Comparison of ENCODE assay signal across 26 cellular contexts in genomic region chr2:136395590-136395989, GRCh38.
"Had no signal": no experiment of that assay in that cellular context is flagged by ENCODE, and none has a peak within 500 bp of the region (broad histone marks: within the 10 kb centered on the region; RNA-seq: fewer than 3 reads in every experiment).

No MANE protein-coding gene starts in this region.

- H3K36me3 ChIP-seq: adrenal gland, ascending aorta, brain microvascular endothelial cell, heart left ventricle, sigmoid colon, thyroid gland had no signal

- H3K27me3 ChIP-seq: adrenal gland, ascending aorta, brain microvascular endothelial cell, sigmoid colon, thyroid gland had no signal

- H3K27ac Mint-ChIP-seq: activated CD4-positive, alpha-beta T cell treated with anti-CD3 and anti-CD28 coated beads, Interleukin-2, amount 10 ng/mL, durations not matched to agents 7 days and 5 days; dendritic cell treated with granulocyte-macrophage colony-stimulating factor and Interleukin-4, amounts not matched to agents 40 ng/mL and 50 ng/mL, for 4 days; natural killer cell; progenitor cell of endocrine pancreas; T-helper 1 cell treated with Interleukin-12 subunit alpha and Interleukin-12 subunit beta and Interleukin-4 antibody, amounts not matched to agents 30 μg/mL and 1 μg/mL, for 36 hours had no signal

- DNase-seq: activated CD4-positive, alpha-beta T cell treated with anti-CD3 and anti-CD28 coated beads, Interleukin-2, amount 10 ng/mL, durations not matched to agents 7 days and 5 days; activated gamma-delta T cell; activated naive CD4-positive, alpha-beta T cell treated with anti-CD3 and anti-CD28 coated beads, Interleukin-2, amount 50 U/mL, for 16 hours; activated T-cell treated with anti-CD3 and anti-CD28 coated beads, Interleukin-2, amount 50 U/mL, for 4 hours; brain microvascular endothelial cell; caudate nucleus; effector CD4-positive, alpha-beta T cell; heart left ventricle; left ventricle myocardium superior; mammary epithelial cell; midbrain; natural killer cell; retina; sigmoid colon; stimulated activated CD4-positive, alpha-beta T cell treated with anti-CD3 and anti-CD28 coated beads, Interleukin-15, amount 100 ng/mL, for 24 hours; stimulated activated CD8-positive, alpha-beta memory T cell treated with anti-CD3 and anti-CD28 coated beads, Interleukin-4, amount 100 ng/mL, for 48 hours; stimulated activated naive CD4-positive, alpha-beta T cell; substantia nigra; T1000; thyroid gland had no signal

- H3K4me3 Mint-ChIP-seq: activated CD4-positive, alpha-beta T cell treated with anti-CD3 and anti-CD28 coated beads, Interleukin-2, amount 10 ng/mL, durations not matched to agents 7 days and 5 days; activated T-cell treated with anti-CD3 and anti-CD28 coated beads, Interleukin-2, amount 50 U/mL, for 4 hours; dendritic cell treated with granulocyte-macrophage colony-stimulating factor and Interleukin-4, amounts not matched to agents 40 ng/mL and 50 ng/mL, for 4 days; natural killer cell; T-helper 1 cell treated with Interleukin-12 subunit alpha and Interleukin-12 subunit beta and Interleukin-4 antibody, amounts not matched to agents 30 μg/mL and 1 μg/mL, for 36 hours had no signal

- H3K4me1 Mint-ChIP-seq: natural killer cell had no signal

- ATAC-seq: activated T-cell treated with anti-CD3 and anti-CD28 coated beads, Interleukin-2, amount 50 U/mL, for 4 hours; heart left ventricle; left ventricle myocardium superior; natural killer cell had no signal

- H3K4me3 ChIP-seq: adrenal gland, ascending aorta, heart left ventricle, sigmoid colon, smooth muscle cell, thyroid gland had no signal

- H3K9me3 ChIP-seq: adrenal gland, ascending aorta, heart left ventricle, sigmoid colon, thyroid gland had no signal

- H3K9me3 Mint-ChIP-seq: activated CD4-positive, alpha-beta T cell treated with anti-CD3 and anti-CD28 coated beads, Interleukin-2, amount 10 ng/mL, durations not matched to agents 7 days and 5 days; activated T-cell treated with anti-CD3 and anti-CD28 coated beads, Interleukin-2, amount 50 U/mL, for 4 hours; natural killer cell; T-helper 1 cell treated with Interleukin-12 subunit alpha and Interleukin-12 subunit beta and Interleukin-4 antibody, amounts not matched to agents 30 μg/mL and 1 μg/mL, for 36 hours had no signal

- H3K27ac ChIP-seq: adrenal gland, ascending aorta, brain microvascular endothelial cell, heart left ventricle, sigmoid colon, thyroid gland had no signal

- H3K4me1 ChIP-seq: ascending aorta, sigmoid colon, thyroid gland had no signal

- H3K36me3 Mint-ChIP-seq: natural killer cell had no signal
